Comparison of ENCODE assay signal across 8 cellular contexts in the genomic region with DNA sequence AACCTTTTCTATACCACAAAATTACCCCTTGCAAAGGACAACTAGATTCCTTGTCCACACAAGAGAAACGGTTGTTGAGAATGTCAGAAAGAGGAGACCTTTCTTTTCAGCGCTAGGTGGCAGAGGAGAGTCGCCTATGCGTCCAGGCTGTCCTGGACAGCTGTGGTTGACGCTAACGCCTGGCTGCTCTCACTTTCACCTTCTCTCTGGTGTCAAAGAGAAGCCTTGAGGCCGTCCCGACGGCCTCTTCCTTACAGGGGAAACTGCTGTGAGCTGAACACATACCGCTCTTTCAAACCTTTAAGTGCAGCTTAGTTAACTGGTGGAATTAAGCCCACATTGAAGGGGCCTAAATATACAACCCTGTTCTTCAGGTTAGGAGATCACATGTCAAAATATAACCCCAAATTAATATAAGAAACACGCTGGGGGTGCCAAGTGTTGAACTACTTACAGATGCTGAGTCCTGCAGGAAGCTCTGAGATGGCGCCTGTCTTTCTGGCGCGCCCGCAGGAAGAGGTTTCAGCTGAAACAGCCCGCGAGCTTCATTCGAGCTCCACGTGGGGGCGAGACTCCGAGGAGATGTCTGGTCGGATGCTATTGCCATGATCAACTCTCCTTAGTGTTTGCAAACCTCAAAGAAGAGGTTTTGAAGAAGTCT. TPM values are rescaled to one million over a fixed set of nuclear protein-coding genes. Genes with fewer than 3 reads are reported as not detected.
DNase-seq lines count a peak whose midpoint lies in the region; ATAC-seq and TF ChIP-seq lines count a peak whose summit lies in the region.

No MANE protein-coding gene starts in this region.

- no peak overlapping the region for H3K14ac ChIP-seq in H9 (ENCODE audit: insufficient read depth, low read length)

- TF ChIP-seq RAD21 in SK-N-SH (IDR thresholded peaks at IDR 0.05; ENCODE audit: low read length) = peak; percentile 83

- H4K20me1 ChIP-seq in H9 (ENCODE audit: control insufficient read depth, insufficient read depth, insufficient read length) (no peaks in the 10 kb centered on the region), SK-N-SH (ENCODE audit: insufficient read depth) (no peaks in the 10 kb centered on the region)

- peak; percentile 86 for DNase-seq in GM03348 (ENCODE audit: low spot score)
- DNase-seq in H9 = peak; percentile 86
- DNase-seq in LoVo (ENCODE audit: low spot score) = peak; percentile 73
- peak; percentile 69 for DNase-seq in SK-N-SH
- DNase-seq in activated naive CD4-positive, alpha-beta T cell treated with anti-CD3 and anti-CD28 coated beads, Interleukin-2, amount 50 U/mL, for 72 hours (ENCODE audit: low spot score in 2 of 2) = peak; percentile 62 to 80
- DNase-seq in Right ventricle myocardium superior = peak; percentile 75
- DNase-seq in posterior cingulate gyrus = peak; percentile 28 to 93 (median 70)
- peak; percentile 76 for DNase-seq in upper lobe of right lung

- peak overlapping the region; percentile 51 for H2AFZ ChIP-seq in H9 (ENCODE audit: low read length)
- H2AFZ ChIP-seq in SK-N-SH (ENCODE audit: low read depth) = peak overlapping the region; percentile 64; the same call in 1 of the 2 replicates

- H3K4me2 ChIP-seq in H9 (ENCODE audit: insufficient read depth, insufficient read length, low read length) = no peak overlapping the region
- H3K4me2 ChIP-seq in SK-N-SH = peak overlapping the region; percentile 75

- no peak overlapping the region for H3K23ac ChIP-seq in H9 (ENCODE audit: insufficient read length, low read depth, low read length)

- H2BK12ac ChIP-seq in H9 (ENCODE audit: insufficient read length, low read depth, low read length) = no peak overlapping the region

- H3K4me3 ChIP-seq in SK-N-SH (ENCODE audit: low read depth in 2 of 2, low read length in 1 of 2) = peak overlapping the region; percentile 24 to 45
- peak overlapping the region; percentile 44 for H3K4me3 ChIP-seq in upper lobe of right lung

- no peak overlapping the region for H2BK20ac ChIP-seq in H9 (ENCODE audit: low read depth, low read length, poor library complexity, severe bottlenecking)

- no peak overlapping the region for H3K56ac ChIP-seq in H9 (ENCODE audit: insufficient read length, low read depth, low read length)

- ATAC-seq in activated naive CD4-positive, alpha-beta T cell treated with anti-CD3 and anti-CD28 coated beads, Interleukin-2, amount 50 U/mL, for 72 hours = peak; percentile 95 to 99
- ATAC-seq in Right ventricle myocardium superior (ENCODE audit: poor library complexity) (peak; percentile 99), upper lobe of right lung (peak; percentile 99)

- no peak overlapping the region for H2BK5ac ChIP-seq in H9 (ENCODE audit: insufficient read length, low read length)

- peaks cover 10 to 20% of the 10 kb centered on the region in 2 experiments for H3K4me1 Mint-ChIP-seq in H9

- intact Hi-C loops in Right ventricle myocardium superior (cut with DNase I) = loop anchor here (5.0 kb wide), 1 partner anchor 65 kb away; no protein-coding TSS in a partner anchor
- intact Hi-C loops in posterior cingulate gyrus (cut with DNase I) = loop anchor here (10.0 kb wide), 1 partner anchor 1923 kb away; no protein-coding TSS in a partner anchor
- intact Hi-C loops in upper lobe of right lung (cut with DNase I) = no loop called here

- no peak overlapping the region for H3T11ph ChIP-seq in H9 (ENCODE audit: low read length)

- H3K36me3 ChIP-seq in SK-N-SH (replicated peaks in 1 of 2; ENCODE audit: control insufficient read depth in 1 of 2, insufficient read depth in 2 of 2, low read length in 1 of 2) (no peaks in the 10 kb centered on the region), upper lobe of right lung (no peaks in the 10 kb centered on the region)

- no peak overlapping the region; a peak in 2 of 7 replicates for H3K27ac Mint-ChIP-seq in H9
- H3K27ac Mint-ChIP-seq in activated naive CD4-positive, alpha-beta T cell treated with anti-CD3 and anti-CD28 coated beads, Interleukin-2, amount 50 U/mL, for 72 hours = peak overlapping the region in 1 of 2 donors; percentile 80

- H4K8ac ChIP-seq in H9 (replicated peaks; ENCODE audit: insufficient read length, low read depth, low read length) = no peak overlapping the region

- no peak overlapping the region for H2AK5ac ChIP-seq in H9 (ENCODE audit: insufficient read length, low read length)

- H3K4ac ChIP-seq in H9 (ENCODE audit: low read depth, low read length) = no peak overlapping the region

- peaks cover 13% of the 10 kb centered on the region for H3K27me3 Mint-ChIP-seq in H9 (ENCODE audit: low read depth)

- H3K23me2 ChIP-seq in H9 (ENCODE audit: insufficient read length, low read depth, low read length, poor library complexity, severe bottlenecking) = no peaks in the 10 kb centered on the region

- H3K9ac ChIP-seq in H9 (ENCODE audit: extremely low read depth, insufficient read length, low read length) = no peak overlapping the region
- H3K9ac ChIP-seq in SK-N-SH = no peak overlapping the region

- H3K9me3 ChIP-seq in H9 (ENCODE audit: control insufficient read depth, low read depth, low read length) (no peaks in the 10 kb centered on the region), SK-N-SH (no peaks in the 10 kb centered on the region), upper lobe of right lung (no peaks in the 10 kb centered on the region)

- H3K27ac ChIP-seq in H9 (ENCODE audit: insufficient read length, low read depth, low read length) = no peak overlapping the region
- no peak overlapping the region for H3K27ac ChIP-seq in SK-N-SH (ENCODE audit: low read depth in 2 of 2, low read length in 1 of 2)
- no peak overlapping the region for H3K27ac ChIP-seq in upper lobe of right lung

- WGBS in H9 (ENCODE audit: extremely low coverage, insufficient read length, low lambda C conversion rate) = no CpG with 5 or more reads among the region's 22 CpGs
- 31% methylated on average over 18 of the region's 22 CpGs for WGBS in SK-N-SH (ENCODE audit: low lambda C conversion rate)

- TF ChIP-seq CTCF in H9 (conservative IDR thresholded peaks at IDR 0.05) = peak; percentile 88
- TF ChIP-seq CTCF in SK-N-SH (IDR thresholded peaks at IDR 0.05) = peak; percentile 81
- TF ChIP-seq CTCF in upper lobe of right lung (IDR thresholded peaks at IDR 0.05) = peak; percentile 84

- CTCF ChIA-PET in SK-N-SH (lab: Yijun Ruan, JAX) = interaction anchor here (0.6 to 4.6 kb wide), 31 partner anchors 8 to 1923 kb away, joined by 3 to 28 read pairs (median 5); no protein-coding TSS in a partner anchor

- H3K27me3 ChIP-seq in H9 (ENCODE audit: insufficient read depth, low read length) (no peaks in the 10 kb centered on the region), SK-N-SH (ENCODE audit: insufficient read depth) (peaks cover 9% of the 10 kb centered on the region; the same call in 1 of the 2 replicates), upper lobe of right lung (no peaks in the 10 kb centered on the region)

- no peaks in the 10 kb centered on the region for H3K9me3 Mint-ChIP-seq in H9
- no peaks in the 10 kb centered on the region for H3K9me3 Mint-ChIP-seq in activated naive CD4-positive, alpha-beta T cell treated with anti-CD3 and anti-CD28 coated beads, Interleukin-2, amount 50 U/mL, for 72 hours

- POLR2A ChIA-PET in SK-N-SH (lab: Yijun Ruan, JAX) = interaction anchor here (1.3 kb wide), 1 partner anchor 26 kb away, joined by 6 read pairs; a partner anchor contains a TSS

- peak overlapping the region in 1 of 2 experiments; percentile 24; a peak in 2 of 5 replicates for H3K4me3 Mint-ChIP-seq in H9

- H3K36me3 Mint-ChIP-seq in H9 (ENCODE audit: insufficient read depth in 1 of 3, low read depth in 3 of 3) = no peaks in the 10 kb centered on the region; a peak in 1 of 7 replicates
- no peaks in the 10 kb centered on the region for H3K36me3 Mint-ChIP-seq in activated naive CD4-positive, alpha-beta T cell treated with anti-CD3 and anti-CD28 coated beads, Interleukin-2, amount 50 U/mL, for 72 hours

- H4K5ac ChIP-seq in H9 (ENCODE audit: insufficient read length, low read depth, low read length) = no peak overlapping the region

- no peak overlapping the region for H2BK120ac ChIP-seq in H9 (ENCODE audit: low read depth, low read length, poor library complexity, severe bottlenecking)

- H3K79me1 ChIP-seq in H9 (ENCODE audit: insufficient read depth, low read depth, low read length, poor library complexity, severe bottlenecking) = no peaks in the 10 kb centered on the region

- H3K9me2 ChIP-seq in SK-N-SH = no peaks in the 10 kb centered on the region

- H2BK15ac ChIP-seq in H9 (ENCODE audit: low read depth, low read length) = no peak overlapping the region

- no peak overlapping the region for H3K18ac ChIP-seq in H9 (ENCODE audit: insufficient read length, low read depth, low read length)

- no peak for TF ChIP-seq EP300 in SK-N-SH (IDR thresholded peaks at IDR 0.05; ENCODE audit: borderline replicate concordance in 1 of 2, low read depth in 1 of 2, low read length in 1 of 2)

- H3F3A ChIP-seq in SK-N-SH (replicated peaks; ENCODE audit: insufficient read depth) = no peaks in the 10 kb centered on the region

- H3K79me2 ChIP-seq in H9 (ENCODE audit: insufficient read depth, low read length) (no peaks in the 10 kb centered on the region), SK-N-SH (ENCODE audit: insufficient read depth) (no peaks in the 10 kb centered on the region)

- no peak overlapping the region for H4K91ac ChIP-seq in H9 (ENCODE audit: insufficient read length, low read depth, low read length)

- H3K4me1 ChIP-seq in H9 (ENCODE audit: insufficient read depth, low read length) = no peaks in the 10 kb centered on the region; the same call in 1 of the 2 replicates
- no peaks in the 10 kb centered on the region; a peak in 1 of 4 replicates for H3K4me1 ChIP-seq in SK-N-SH (ENCODE audit: control insufficient read depth in 1 of 2, insufficient read depth in 2 of 2, low read depth in 1 of 2, low read length in 1 of 2)
- peaks cover 5% of the 10 kb centered on the region for H3K4me1 ChIP-seq in upper lobe of right lung

TF ChIP-seq in SK-N-SH, 30 proteins besides CTCF, POLR2A, EP300 and RAD21 (continues in another document):
- TF ChIP-seq RFX5 (IDR thresholded peaks at IDR 0.05; ENCODE audit: low read length) = no peak
- no peak for TF ChIP-seq MXI1 (IDR thresholded peaks at IDR 0.05; ENCODE audit: low read depth, low read length)
- TF ChIP-seq ELF1 (IDR thresholded peaks at IDR 0.05) = no peak
- no peak for TF ChIP-seq FOSL2 (IDR thresholded peaks at IDR 0.05; ENCODE audit: borderline replicate concordance, low read depth)
- TF ChIP-seq GABPA (IDR thresholded peaks at IDR 0.05; ENCODE audit: low read depth) = no peak

RNA-seq across cellular contexts. Expression of a gene that starts 26.1 kb away (rescaled TPM):
- 16.7 and 19.4 TPM in 2 replicates for total RNA-seq in H9 (2021)
- 0.36 and 0.55 TPM in 2 replicates for polyA plus RNA-seq in SK-N-SH (2012; rRNA removed)
- polyA plus RNA-seq in SK-N-SH (2012; cell fraction: cytosol; rRNA removed) = 0.63 and 0.86 TPM in 2 replicates
- polyA plus RNA-seq in SK-N-SH (2012; cell fraction: nucleus; rRNA removed) = 0.38 and 0.50 TPM in 2 replicates
- total RNA-seq in activated naive CD4-positive, alpha-beta T cell treated with anti-CD3 and anti-CD28 coated beads, Interleukin-2, amount 50 U/mL, for 72 hours = 10 to 100 TPM in 1 of 2 donors, 1 to 10 TPM in 1; 7.7 to 12.1 TPM
- 4.2 TPM for total RNA-seq in Right ventricle myocardium superior
- total RNA-seq in upper lobe of right lung = 6.0 TPM
